In the genomic region with DNA sequence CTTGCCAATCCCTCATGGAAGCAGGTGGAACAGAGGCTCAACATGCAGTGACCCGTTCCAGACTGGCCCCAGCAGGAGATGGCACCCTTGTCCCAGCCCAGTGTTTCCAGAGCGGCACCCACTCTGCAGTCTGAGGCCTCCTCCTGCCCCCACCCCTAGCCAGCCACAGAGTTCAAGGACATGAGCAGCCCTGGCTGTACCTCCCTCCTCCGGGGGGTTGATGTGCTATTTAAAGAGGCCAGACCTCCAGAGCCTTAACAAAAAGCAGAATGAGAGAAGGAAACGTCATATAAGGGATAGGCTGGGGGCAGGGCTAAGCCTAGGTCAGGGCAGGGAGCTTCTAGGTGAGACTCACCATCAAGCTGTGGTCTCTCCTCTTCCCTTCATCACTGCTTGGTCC, we compare ENCODE assay signal across 26 cellular contexts.
DNase-seq lines count a peak whose midpoint lies in the region; ATAC-seq, FAIRE-seq and TF ChIP-seq lines count a peak whose summit lies in the region.
"Had no signal": no experiment of that assay in that cellular context is flagged by ENCODE, and none has a peak within 500 bp of the region (broad histone marks: within the 10 kb centered on the region; RNA-seq: fewer than 3 reads in every experiment).

No MANE protein-coding gene starts in this region.

- H3K4me3 ChIP-seq in heart left ventricle (no peak overlapping the region), HepG2 (replicated peaks in 1 of 3; ENCODE audit: insufficient read depth in 1 of 3, low read depth in 2 of 3, low read length in 3 of 3) (peak overlapping the region in 1 of 3 experiments; percentile 16; a peak in 1 of 6 replicates)
- no peak overlapping the region for H3K4me3 ChIP-seq in CD8-positive, alpha-beta T cell (ENCODE audit: low read depth, low read length)
- H3K4me3 ChIP-seq: GM23338, HAP-1, SJSA1 had no signal

- H3K9ac ChIP-seq in HepG2 (ENCODE audit: insufficient read depth, low read depth, low read length): no peak overlapping the region

- H3K4me1 Mint-ChIP-seq in activated naive CD8-positive, alpha-beta T cell treated with anti-CD3 and anti-CD28 coated beads, Interleukin-2, amount 10 ng/mL, durations not matched to agents 7 days and 5 days: no peaks in the 10 kb centered on the region
- no peaks in the 10 kb centered on the region for H3K4me1 Mint-ChIP-seq in activated naive CD8-positive, alpha-beta T cell treated with anti-CD3 and anti-CD28 coated beads for 36 hours
- no peaks in the 10 kb centered on the region for H3K4me1 Mint-ChIP-seq in activated T-cell treated with anti-CD3 and anti-CD28 coated beads, Interleukin-2, amount 50 U/mL, for 24 hours (ENCODE audit: low read depth)
- no peaks in the 10 kb centered on the region for H3K4me1 Mint-ChIP-seq in CD8-positive, alpha-beta T cell (ENCODE audit: low read depth)
- H3K4me1 Mint-ChIP-seq: B cell; CD8-positive, alpha-beta memory T cell had no signal

- WGBS in heart left ventricle, 4 donors: 35 to 54% (median 41%) methylated on average over 4 of the region's 4 CpGs
- 3% methylated on average over 3 of the region's 4 CpGs for WGBS in HepG2 (ENCODE audit: low lambda C conversion rate)

- POLR2A ChIA-PET in activated naive CD8-positive, alpha-beta T cell treated with anti-CD3 and anti-CD28 coated beads, Interleukin-2, amount 10 ng/mL, durations not matched to agents 7 days and 5 days (lab: Charles Lee): no interaction called here
- POLR2A ChIA-PET in HepG2 (lab: Yijun Ruan, JAX): no interaction called here
- POLR2A ChIA-PET in CD8-positive, alpha-beta T cell (lab: Charles Lee): no interaction called here

- H3K27me3 Mint-ChIP-seq in activated naive CD8-positive, alpha-beta T cell treated with anti-CD3 and anti-CD28 coated beads, Interleukin-2, amount 10 ng/mL, durations not matched to agents 7 days and 5 days: peaks cover 8% of the 10 kb centered on the region
- H3K27me3 Mint-ChIP-seq in activated naive CD8-positive, alpha-beta T cell treated with anti-CD3 and anti-CD28 coated beads for 36 hours: no peaks in the 10 kb centered on the region
- H3K27me3 Mint-ChIP-seq in activated T-cell treated with anti-CD3 and anti-CD28 coated beads, Interleukin-2, amount 50 U/mL, for 24 hours: peaks cover 11% of the 10 kb centered on the region
- H3K27me3 Mint-ChIP-seq in CD8-positive, alpha-beta T cell (ENCODE audit: low read depth): peaks cover 12% of the 10 kb centered on the region

- TF ChIP-seq RAD21 in HepG2 (CRISPR knock-in tag; IDR thresholded peaks at IDR 0.05): no peak

- TF ChIP-seq EP300 in HepG2 (IDR thresholded peaks at IDR 0.05; ENCODE audit: low read depth in 2 of 2, low read length in 2 of 2): no peak
- TF ChIP-seq EP300 in HepG2 (CRISPR knock-in tag; IDR thresholded peaks at IDR 0.05; ENCODE audit: borderline replicate concordance): no peak

- H3K4me1 ChIP-seq in heart left ventricle (peaks cover 0 to 23% (median 8%) of the 10 kb centered on the region in 12 donors), HepG2 (ENCODE audit: insufficient read depth, low read length) (peaks cover 32% of the 10 kb centered on the region)
- H3K4me1 ChIP-seq in CD8-positive, alpha-beta T cell (ENCODE audit: insufficient read depth, low read length): no peaks in the 10 kb centered on the region
- H3K4me1 ChIP-seq: HAP-1 had no signal

- no peak for TF ChIP-seq POLR2A in heart left ventricle (IDR thresholded peaks at IDR 0.05)
- TF ChIP-seq POLR2A in HepG2 (IDR thresholded peaks at IDR 0.05; ENCODE audit: insufficient read depth in 1 of 2, low read depth in 2 of 2, low read length in 2 of 2): no peak

- CTCF ChIA-PET in HepG2 (lab: Yijun Ruan, JAX; ENCODE audit: low intra/inter-chr PET ratio, low total read pairs): no interaction called here
- CTCF ChIA-PET in CD8-positive, alpha-beta T cell (lab: Charles Lee): no interaction called here

- peak overlapping the region; percentile 15; the same call in 1 of the 2 replicates for H3K4me2 ChIP-seq in HepG2 (ENCODE audit: low read depth, low read length)
- H3K4me2 ChIP-seq: GM23338 had no signal

- H2AFZ ChIP-seq in HepG2 (ENCODE audit: low read length): no peak overlapping the region
- H2AFZ ChIP-seq: GM23338 had no signal

- no TSS peak for BruUV-seq in HepG2 (replicated peaks; lab: Mats Ljungman, UMichigan)

- no peaks in the 10 kb centered on the region for H4K20me1 ChIP-seq in HepG2 (ENCODE audit: insufficient read depth, low read length)

- no peak for ATAC-seq in activated naive CD8-positive, alpha-beta T cell treated with anti-CD3 and anti-CD28 coated beads, Interleukin-2, amount 10 ng/mL, durations not matched to agents 7 days and 5 days (ENCODE audit: low read depth)
- peak; percentile 65 to 90 (median 79) for ATAC-seq in heart left ventricle
- ATAC-seq in HepG2: peak; percentile 88
- ATAC-seq in CD8-positive, alpha-beta T cell: no peak
- ATAC-seq: GM23338 had no signal

- no peaks in the 10 kb centered on the region for H3K9me3 ChIP-seq in heart left ventricle
- no peaks in the 10 kb centered on the region for H3K9me3 ChIP-seq in HepG2 (ENCODE audit: low read length)
- no peaks in the 10 kb centered on the region for H3K9me3 ChIP-seq in CD8-positive, alpha-beta T cell (ENCODE audit: low read length)
- H3K9me3 ChIP-seq: HAP-1, SJSA1 had no signal

- intact Hi-C loops in heart left ventricle (cut with DNase I): loop anchor here in 1 of 10 donors (10.0 kb wide), 1 partner anchor 111 kb away; a partner anchor contains a TSS
- intact Hi-C loops in HepG2 (cut with micrococcal nuclease; ENCODE audit: unreplicated experiment): no loop called here
- intact Hi-C loops in CD8-positive, alpha-beta T cell (cut with DNase I, micrococcal nuclease): no loop called here

- FAIRE-seq in HepG2 (lab: Jason Lieb, UNC) (peak; percentile 52), urothelium cell line (lab: Jason Lieb, UNC) (peak; percentile 35)
- FAIRE-seq: GM12891, HTR-8/SVneo, RCC 7860 had no signal

- H3K79me2 ChIP-seq in HepG2 (ENCODE audit: insufficient read depth, low read length): no peaks in the 10 kb centered on the region

- TF ChIP-seq CTCF in heart left ventricle (IDR thresholded peaks at IDR 0.05) (peak in 4 of 12 donors; percentile 15 to 27 (median 20)), HepG2 (CRISPR knock-in tag; IDR thresholded peaks at IDR 0.05) (peak; percentile 71)
- no peak for TF ChIP-seq CTCF in CD8-positive, alpha-beta T cell (IDR thresholded peaks at IDR 0.05)

- H3K27ac ChIP-seq in heart left ventricle (peak overlapping the region in 7 of 12 donors; percentile 2 to 63 (median 39)), HepG2 (ENCODE audit: extremely low read length, insufficient read depth, low read length) (no peak overlapping the region)
- no peak overlapping the region for H3K27ac ChIP-seq in CD8-positive, alpha-beta T cell (ENCODE audit: low read depth, low read length)
- H3K27ac ChIP-seq: 22Rv1, C4-2B, SJSA1 had no signal

- H3K4me3 Mint-ChIP-seq in activated naive CD8-positive, alpha-beta T cell treated with anti-CD3 and anti-CD28 coated beads, Interleukin-2, amount 10 ng/mL, durations not matched to agents 7 days and 5 days: no peak overlapping the region
- H3K4me3 Mint-ChIP-seq in activated naive CD8-positive, alpha-beta T cell treated with anti-CD3 and anti-CD28 coated beads for 36 hours: no peak overlapping the region
- H3K4me3 Mint-ChIP-seq in activated T-cell treated with anti-CD3 and anti-CD28 coated beads, Interleukin-2, amount 50 U/mL, for 24 hours: no peak overlapping the region
- H3K4me3 Mint-ChIP-seq in CD8-positive, alpha-beta T cell: no peak overlapping the region
- H3K4me3 Mint-ChIP-seq: B cell; CD8-positive, alpha-beta memory T cell; GM23338 had no signal

- no peak for DNase-seq in activated naive CD8-positive, alpha-beta T cell treated with anti-CD3 and anti-CD28 coated beads, Interleukin-2, amount 10 ng/mL, durations not matched to agents 7 days and 5 days
- DNase-seq in activated naive CD8-positive, alpha-beta T cell treated with anti-CD3 and anti-CD28 coated beads for 36 hours: no peak
- peak in 3 of 5 donors; percentile 18 to 58 (median 43) for DNase-seq in heart left ventricle
- DNase-seq in HepG2 (ENCODE audit: low spot score): peak; percentile 61
- no peak for DNase-seq in urothelium cell line (ENCODE audit: low spot score)
- no peak for DNase-seq in activated T-cell treated with anti-CD3 and anti-CD28 coated beads, Interleukin-2, amount 50 U/mL, for 24 hours
- no peak for DNase-seq in CD8-positive, alpha-beta T cell
- DNase-seq in GM03348 (ENCODE audit: low spot score): no peak
- DNase-seq: CD8-positive, alpha-beta memory T cell; DMS 273 treated with DMSO at 0.1 percent for 48 hours; DMS79; EL; GDM1; KBM-7; NCI-H2029 treated with DMSO at 0.1 percent for 48 hours; NCI-H2227 treated with DMSO at 0.1 percent for 48 hours; NCI-H526 treated with DMSO at 0.1 percent for 48 hours had no signal

- no peaks in the 10 kb centered on the region for H3K9me3 Mint-ChIP-seq in activated naive CD8-positive, alpha-beta T cell treated with anti-CD3 and anti-CD28 coated beads, Interleukin-2, amount 10 ng/mL, durations not matched to agents 7 days and 5 days
- no peaks in the 10 kb centered on the region for H3K9me3 Mint-ChIP-seq in activated naive CD8-positive, alpha-beta T cell treated with anti-CD3 and anti-CD28 coated beads for 36 hours
- H3K9me3 Mint-ChIP-seq in activated T-cell treated with anti-CD3 and anti-CD28 coated beads, Interleukin-2, amount 50 U/mL, for 24 hours: no peaks in the 10 kb centered on the region
- no peaks in the 10 kb centered on the region for H3K9me3 Mint-ChIP-seq in CD8-positive, alpha-beta T cell
- H3K9me3 Mint-ChIP-seq: CD8-positive, alpha-beta memory T cell; GM23338 had no signal

- H3K36me3 ChIP-seq in heart left ventricle: no peaks in the 10 kb centered on the region
- no peaks in the 10 kb centered on the region for H3K36me3 ChIP-seq in HepG2 (replicated peaks in 1 of 2; ENCODE audit: control insufficient read depth in 1 of 2, insufficient read depth in 2 of 2, low read length in 2 of 2)
- no peaks in the 10 kb centered on the region for H3K36me3 ChIP-seq in CD8-positive, alpha-beta T cell (ENCODE audit: insufficient read depth, low read length)
- H3K36me3 ChIP-seq: HAP-1, SJSA1 had no signal

- H3K27ac Mint-ChIP-seq in activated naive CD8-positive, alpha-beta T cell treated with anti-CD3 and anti-CD28 coated beads, Interleukin-2, amount 10 ng/mL, durations not matched to agents 7 days and 5 days: peak overlapping the region; percentile 6
- no peak overlapping the region for H3K27ac Mint-ChIP-seq in activated naive CD8-positive, alpha-beta T cell treated with anti-CD3 and anti-CD28 coated beads for 36 hours
- no peak overlapping the region for H3K27ac Mint-ChIP-seq in activated T-cell treated with anti-CD3 and anti-CD28 coated beads, Interleukin-2, amount 50 U/mL, for 24 hours
- no peak overlapping the region for H3K27ac Mint-ChIP-seq in CD8-positive, alpha-beta T cell
- H3K27ac Mint-ChIP-seq: B cell; CD8-positive, alpha-beta memory T cell; GM23338 had no signal

- H3K27me3 ChIP-seq in heart left ventricle (no peaks in the 10 kb centered on the region), HepG2 (ENCODE audit: control insufficient read depth in 1 of 2, insufficient read depth in 2 of 2, low read length in 2 of 2) (peaks cover 3 to 12% of the 10 kb centered on the region in 2 experiments; a peak in 3 of 5 replicates)
- H3K27me3 ChIP-seq in CD8-positive, alpha-beta T cell (ENCODE audit: insufficient read depth, low read length): no peaks in the 10 kb centered on the region
- H3K27me3 ChIP-seq: SJSA1 had no signal

- no peaks in the 10 kb centered on the region for H3K36me3 Mint-ChIP-seq in activated naive CD8-positive, alpha-beta T cell treated with anti-CD3 and anti-CD28 coated beads, Interleukin-2, amount 10 ng/mL, durations not matched to agents 7 days and 5 days
- no peaks in the 10 kb centered on the region for H3K36me3 Mint-ChIP-seq in activated naive CD8-positive, alpha-beta T cell treated with anti-CD3 and anti-CD28 coated beads for 36 hours
- H3K36me3 Mint-ChIP-seq in activated T-cell treated with anti-CD3 and anti-CD28 coated beads, Interleukin-2, amount 50 U/mL, for 24 hours (ENCODE audit: low read depth): no peaks in the 10 kb centered on the region
- no peaks in the 10 kb centered on the region for H3K36me3 Mint-ChIP-seq in CD8-positive, alpha-beta T cell
- H3K36me3 Mint-ChIP-seq: CD8-positive, alpha-beta memory T cell had no signal

- in situ Hi-C loops in HepG2 (cut with HindIII; ENCODE audit: extremely low pct_ligation_motif_present, low pct_unique_long_range_greater_than_20kb): no loop called here

Comparison
In these comparisons a context has a peak if more than half of its experiments do, and no peak if none do; other contexts are left out.
1. ATAC-seq: peak in heart left ventricle (4 of 4) and HepG2 (single experiment); none in activated naive CD8-positive, alpha-beta T cell treated with anti-CD3 and anti-CD28 coated beads, Interleukin-2, amount 10 ng/mL, durations not matched to agents 7 days and 5 days (single experiment) and CD8-positive, alpha-beta T cell (single experiment).
2. DNase-seq: peak in heart left ventricle (3 of 5) and HepG2 (single experiment); none in activated naive CD8-positive, alpha-beta T cell treated with anti-CD3 and anti-CD28 coated beads, Interleukin-2, amount 10 ng/mL, durations not matched to agents 7 days and 5 days (single experiment), activated naive CD8-positive, alpha-beta T cell treated with anti-CD3 and anti-CD28 coated beads for 36 hours (single experiment), urothelium cell line (single experiment), activated T-cell treated with anti-CD3 and anti-CD28 coated beads, Interleukin-2, amount 50 U/mL, for 24 hours (single experiment), CD8-positive, alpha-beta T cell (0 of 7) and GM03348 (single experiment).
3. H3K27ac ChIP-seq: peak in heart left ventricle (7 of 12); none in HepG2 (single experiment) and CD8-positive, alpha-beta T cell (single experiment).